Comparison of ENCODE assay signal across 9 cellular contexts in the genomic region with DNA sequence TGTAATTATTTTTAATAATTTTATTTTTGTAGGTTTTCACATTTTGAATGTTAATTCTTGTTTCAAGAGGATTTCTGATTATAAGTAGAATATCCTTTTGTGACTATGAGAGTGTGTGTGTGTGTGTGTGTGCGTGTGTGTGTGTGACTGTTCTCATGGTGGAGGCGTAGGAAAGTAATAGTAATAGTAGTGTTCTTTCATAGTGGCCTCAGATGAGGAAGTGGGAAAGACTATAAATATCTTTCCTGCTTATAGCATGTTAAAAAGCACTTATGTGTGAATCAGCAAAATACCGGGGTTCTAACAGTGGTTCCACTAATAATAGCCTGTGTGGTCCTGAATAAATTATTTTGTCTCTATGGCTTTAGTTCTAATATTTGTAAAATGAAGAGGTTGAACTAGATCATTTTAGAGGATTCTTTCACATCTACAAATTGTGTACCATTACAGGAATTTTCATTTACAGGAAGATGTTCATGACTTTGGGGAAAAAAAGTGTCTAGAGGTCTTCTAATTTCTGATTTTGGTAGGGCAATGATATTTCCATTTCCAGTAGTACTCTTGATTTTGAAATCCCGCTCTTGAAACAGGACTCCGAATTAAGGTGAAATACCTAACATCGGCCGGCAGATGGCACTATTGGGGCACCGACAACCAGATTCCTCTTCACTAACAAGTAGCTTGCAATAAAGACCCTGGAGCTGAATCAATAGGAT. TPM values are rescaled to one million over a fixed set of nuclear protein-coding genes. Genes with fewer than 3 reads are reported as not detected.
A peak's percentile ranks its signal among the peaks of the same experiment; 100 is the strongest.
DNase-seq lines count a peak whose midpoint lies in the region; ATAC-seq and TF ChIP-seq lines count a peak whose summit lies in the region.
"Had no signal": no experiment of that assay in that cellular context is flagged by ENCODE, and none has a peak within 500 bp of the region (broad histone marks: within the 10 kb centered on the region; RNA-seq: fewer than 3 reads in every experiment).

No MANE protein-coding gene starts in this region.

- peaks cover 66% of the 10 kb centered on the region for H3K27me3 Mint-ChIP-seq in activated naive CD8-positive, alpha-beta T cell treated with anti-CD3 and anti-CD28 coated beads for 36 hours

- 5% methylated on average over 8 of the region's 8 CpGs for WGBS in sigmoid colon, 2 donors

- H3K4me1 ChIP-seq in KMS-11 (ENCODE audit: low read depth, poor library complexity, severe bottlenecking) (peaks cover 9% of the 10 kb centered on the region), sigmoid colon (peaks cover 2 to 18% (median 13%) of the 10 kb centered on the region in 4 donors), vagina (peaks cover 3% of the 10 kb centered on the region)

- no peaks in the 10 kb centered on the region for H3K9me3 ChIP-seq in sigmoid colon
- no peaks in the 10 kb centered on the region for H3K9me3 ChIP-seq in vagina

- H4K20me1 ChIP-seq in KMS-11 (ENCODE audit: insufficient read depth), result no peaks in the 10 kb centered on the region

- H3K36me3 ChIP-seq in KMS-11 (ENCODE audit: insufficient read depth), result no peaks in the 10 kb centered on the region
- no peaks in the 10 kb centered on the region for H3K36me3 ChIP-seq in sigmoid colon
- no peaks in the 10 kb centered on the region for H3K36me3 ChIP-seq in vagina

- intact Hi-C loops in left cardiac atrium (cut with DNase I) (loop anchor here in 1 of 2 donors (5.0 kb wide), 1 partner anchor 126 kb away; no protein-coding TSS in a partner anchor), sigmoid colon (cut with DNase I) (loop anchor here (5.0 kb wide), 2 partner anchors 126 to 516 kb away; no protein-coding TSS in a partner anchor), vagina (cut with DNase I) (no loop called here)

- no peak for TF ChIP-seq EP300 in sigmoid colon (IDR thresholded peaks at IDR 0.05)

- H3K79me2 ChIP-seq in KMS-11 (ENCODE audit: insufficient read depth, low read depth), result no peaks in the 10 kb centered on the region

- H3K27me3 ChIP-seq in KMS-11 (ENCODE audit: insufficient read depth, low read depth) (no peaks in the 10 kb centered on the region), sigmoid colon (peaks cover 0 to 21% (median 11%) of the 10 kb centered on the region in 3 donors), vagina (peaks cover 3% of the 10 kb centered on the region)

- H2AFZ ChIP-seq in KMS-11 (ENCODE audit: low read depth), result peak overlapping the region; percentile 20; the same call in 1 of the 2 replicates

- no peaks in the 10 kb centered on the region for H3K9me3 Mint-ChIP-seq in activated naive CD8-positive, alpha-beta T cell treated with anti-CD3 and anti-CD28 coated beads for 36 hours

- TF ChIP-seq CTCF in KMS-11 (conservative IDR thresholded peaks at IDR 0.05; ENCODE audit: low read depth, low read length) (peak; percentile 72; the same call in 1 of the 2 replicates), sigmoid colon (IDR thresholded peaks at IDR 0.05) (peak in 3 of 4 experiments; percentile 22 to 70 (median 46)), vagina (IDR thresholded peaks at IDR 0.05) (peak in 1 of 3 experiments; percentile 39)

- H3K27ac ChIP-seq in KMS-11, result no peak overlapping the region
- no peak overlapping the region for H3K27ac ChIP-seq in sigmoid colon
- no peak overlapping the region for H3K27ac ChIP-seq in vagina

- no peaks in the 10 kb centered on the region for H3K36me3 Mint-ChIP-seq in activated naive CD8-positive, alpha-beta T cell treated with anti-CD3 and anti-CD28 coated beads for 36 hours

- peak overlapping the region; percentile 20 for H3K27ac Mint-ChIP-seq in activated naive CD8-positive, alpha-beta T cell treated with anti-CD3 and anti-CD28 coated beads for 36 hours

- H3K4me1 Mint-ChIP-seq in activated naive CD8-positive, alpha-beta T cell treated with anti-CD3 and anti-CD28 coated beads for 36 hours, result peaks cover 20% of the 10 kb centered on the region

- no peak overlapping the region for H3K9ac ChIP-seq in KMS-11

- H3K4me3 ChIP-seq in KMS-11 (IDR thresholded peaks at IDR 0.05; ENCODE audit: insufficient read depth, low read depth, low read length) (no peak overlapping the region), sigmoid colon (no peak overlapping the region), vagina (no peak overlapping the region)

- H3K4me3 Mint-ChIP-seq in activated naive CD8-positive, alpha-beta T cell treated with anti-CD3 and anti-CD28 coated beads for 36 hours, result peak overlapping the region; percentile 40

- TF ChIP-seq POLR2A in sigmoid colon (IDR thresholded peaks at IDR 0.05), result no peak
- TF ChIP-seq POLR2A in vagina (IDR thresholded peaks at IDR 0.05), result no peak

- ATAC-seq in GM21786 (IDR thresholded peaks at IDR 0.05; ENCODE audit: unreplicated experiment) (peak; percentile 93), SK-N-SH treated with all-trans-retinoic acid at 6 μM for 48 hours (peak; percentile 37; the same call in 1 of the 3 replicates), left cardiac atrium (peak; percentile 44 to 50)

- H3K4me2 ChIP-seq in KMS-11, result no peak overlapping the region; the same call in 1 of the 2 replicates

- peak; percentile 30 for DNase-seq in GDM1 (lab: John Stamatoyannopoulos, UW)
- DNase-seq in activated naive CD8-positive, alpha-beta T cell treated with anti-CD3 and anti-CD28 coated beads for 36 hours, result peak; percentile 60
- DNase-seq in left cardiac atrium, result peak; percentile 52
- peak; percentile 75 for DNase-seq in sigmoid colon
- DNase-seq in vagina (ENCODE audit: extremely low spot score in 2 of 2), result no peak

TF ChIP-seq in SK-N-SH treated with all-trans-retinoic acid at 6 μM for 48 hours, 23 proteins besides CTCF, POLR2A, EP300 and RAD21:
- no peak for TF ChIP-seq ZFP3 (CRISPR knock-in tag; IDR thresholded peaks at IDR 0.05)
- TF ChIP-seq ZNF565 (CRISPR knock-in tag; conservative IDR thresholded peaks at IDR 0.05; ENCODE audit: low read depth), result no peak

RNA-seq across cellular contexts. Expression of a gene that starts 29.9 kb away (rescaled TPM):
- total RNA-seq in activated naive CD8-positive, alpha-beta T cell treated with anti-CD3 and anti-CD28 coated beads for 36 hours, result not detected
- total RNA-seq in left cardiac atrium (not detected), sigmoid colon (not detected), vagina (not detected)
- not detected for polyA plus RNA-seq in sigmoid colon
- polyA plus RNA-seq: thymus had no signal

RNA-seq across cellular contexts. Expression of a gene that starts 44.2 kb away (rescaled TPM):
- total RNA-seq in activated naive CD8-positive, alpha-beta T cell treated with anti-CD3 and anti-CD28 coated beads for 36 hours, result 1 to 10 TPM; 4.3 to 5.2 TPM
- total RNA-seq in left cardiac atrium, result 1 to 10 TPM; 5.4 to 7.6 TPM
- 10 to 100 TPM; 14.2 to 16.6 (median 14.6) TPM for total RNA-seq in sigmoid colon
- 10 to 100 TPM; 31.0 to 43.8 (median 34.0) TPM for polyA plus RNA-seq in sigmoid colon
- total RNA-seq in vagina, result 17.9 TPM

RNA-seq across cellular contexts. Expression of a gene that starts 44.5 kb away (rescaled TPM):
- not detected for total RNA-seq in activated naive CD8-positive, alpha-beta T cell treated with anti-CD3 and anti-CD28 coated beads for 36 hours
- total RNA-seq in left cardiac atrium (not detected), sigmoid colon (not detected), vagina (not detected)
- not detected for polyA plus RNA-seq in sigmoid colon
- polyA plus RNA-seq: thymus had no signal

RNA-seq across cellular contexts. Expression of a gene that starts 48.3 kb away (rescaled TPM):
- not detected for total RNA-seq in activated naive CD8-positive, alpha-beta T cell treated with anti-CD3 and anti-CD28 coated beads for 36 hours
- not detected for total RNA-seq in left cardiac atrium
- not detected for total RNA-seq in sigmoid colon
- polyA plus RNA-seq in sigmoid colon, result not detected
- not detected for total RNA-seq in vagina
- polyA plus RNA-seq: thymus had no signal

RNA-seq across cellular contexts. Expression of a gene that starts 58.3 kb away (rescaled TPM):
- not detected for total RNA-seq in activated naive CD8-positive, alpha-beta T cell treated with anti-CD3 and anti-CD28 coated beads for 36 hours
- total RNA-seq in left cardiac atrium (not detected), sigmoid colon (under 1 TPM in 1 of 4 donors, not detected in 3; 0.71 TPM), vagina (not detected)
- under 1 TPM in 1 of 3 donors, not detected in 2; 0.03 TPM for polyA plus RNA-seq in sigmoid colon

Comparison
In these comparisons a context has a peak if more than half of its experiments do, and no peak if none do; other contexts are left out.
1. DNase-seq: peak in GDM1 (single experiment), activated naive CD8-positive, alpha-beta T cell treated with anti-CD3 and anti-CD28 coated beads for 36 hours (single experiment), left cardiac atrium (single experiment) and sigmoid colon (single experiment); none in vagina (0 of 2).
2. ATAC-seq: peak in every context shown above with its lines; median percentile 93 in GM21786; 47 in left cardiac atrium; 37 in SK-N-SH treated with all-trans-retinoic acid at 6 μM for 48 hours.